ENCODE assay signal across 8 cellular contexts in the genomic region with DNA sequence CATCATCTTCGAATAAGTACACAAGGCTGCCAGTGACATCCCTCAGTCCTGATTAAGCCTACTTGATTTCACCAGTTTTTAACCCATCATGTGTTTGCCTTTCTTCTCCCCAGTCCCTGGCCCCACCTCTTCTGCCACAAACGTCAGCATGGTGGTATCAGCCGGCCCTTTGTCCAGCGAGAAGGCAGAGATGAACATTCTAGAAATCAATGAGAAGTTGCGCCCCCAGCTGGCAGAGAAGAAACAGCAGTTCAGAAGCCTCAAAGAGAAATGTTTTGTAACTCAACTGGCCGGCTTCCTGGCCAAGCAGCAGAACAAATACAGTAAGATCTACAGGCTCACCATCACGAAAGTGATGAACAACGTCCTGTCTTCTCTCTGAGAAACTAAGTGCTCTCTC. TPM values are rescaled to one million over a fixed set of nuclear protein-coding genes. Genes with fewer than 3 reads are reported as not detected.
A peak's percentile ranks its signal among the peaks of the same experiment; 100 is the strongest.
DNase-seq lines count a peak whose midpoint lies in the region; ATAC-seq and TF ChIP-seq lines count a peak whose summit lies in the region.
"Not testable (repeated sequence)": the region's sequence is repeated elsewhere in the genome, so short reads cannot be mapped to it uniquely, and the experiment has no call there.

No MANE protein-coding gene starts in this region.

- H3K9ac ChIP-seq in colonic mucosa (ENCODE audit: low read depth in 2 of 2, low read length in 2 of 2); mesenchymal stem cell (ENCODE audit: low read length): not testable (repeated sequence)

- not testable (repeated sequence) for H3K4me1 ChIP-seq in colonic mucosa; foreskin keratinocyte; mesenchymal stem cell (ENCODE audit: control insufficient read depth, insufficient read depth, low read depth, low read length); tibial nerve

- H3K36me3 ChIP-seq in BJ (ENCODE audit: control insufficient read depth, insufficient read depth, low read length); colonic mucosa; mesenchymal stem cell (ENCODE audit: control insufficient read depth in 1 of 2, insufficient read depth in 2 of 2, low read depth in 1 of 2, low read length in 2 of 2): not testable (repeated sequence)
- H3K36me3 ChIP-seq in tibial nerve: peaks cover 0 to 36% (median 0%) of the 10 kb centered on the region in 3 donors

- not testable (repeated sequence) for H3K9me3 Mint-ChIP-seq in activated CD4-positive, alpha-beta T cell treated with anti-CD3 and anti-CD28 coated beads for 36 hours (ENCODE audit: low read depth)

- TF ChIP-seq CTCF in BJ (IDR thresholded peaks at IDR 0.05; ENCODE audit: insufficient read depth, low read depth, low read length): peak; percentile 23; the same call in 1 of the 2 replicates
- peak; percentile 46 for TF ChIP-seq CTCF in GM12873 (IDR thresholded peaks at IDR 0.05; ENCODE audit: insufficient read depth, low read depth, low read length, missing control alignments)
- peak; percentile 30 for TF ChIP-seq CTCF in colonic mucosa (IDR thresholded peaks at IDR 0.05)
- TF ChIP-seq CTCF in foreskin keratinocyte (conservative IDR thresholded peaks at IDR 0.05): peak; percentile 37
- TF ChIP-seq CTCF in tibial nerve (IDR thresholded peaks at IDR 0.05): peak in 3 of 5 experiments; percentile 15 to 22 (median 16)

- not testable (repeated sequence) for H3K18ac ChIP-seq in mesenchymal stem cell (ENCODE audit: low read depth in 1 of 2, low read length in 2 of 2)

- intact Hi-C loops in activated CD4-positive, alpha-beta T cell treated with anti-CD3 and anti-CD28 coated beads for 36 hours (cut with DNase I, micrococcal nuclease); colonic mucosa (cut with DNase I): not testable (repeated sequence)

- not testable (repeated sequence) for DNase-seq in BJ (ENCODE audit: low read depth); colonic mucosa; foreskin keratinocyte; tibial nerve (ENCODE audit: low spot score in 2 of 2)
- DNase-seq in NAMALWA (ENCODE audit: low spot score) (peak; percentile 3), mesenchymal stem cell (peak; percentile 3)
- DNase-seq in activated CD4-positive, alpha-beta T cell treated with anti-CD3 and anti-CD28 coated beads for 36 hours: peak; percentile 7

- not testable (repeated sequence) for TF ChIP-seq EP300 in tibial nerve (IDR thresholded peaks at IDR 0.05)

- H3K4ac ChIP-seq in mesenchymal stem cell (ENCODE audit: low read depth in 1 of 2, low read length in 2 of 2): not testable (repeated sequence)

- WGBS in mesenchymal stem cell: 61% methylated on average over 4 of the region's 8 CpGs
- 41 to 45% methylated on average over 5 to 8 of the region's 8 CpGs for WGBS in tibial nerve, 2 donors

- not testable (repeated sequence) for ATAC-seq in activated CD4-positive, alpha-beta T cell treated with anti-CD3 and anti-CD28 coated beads for 36 hours; foreskin keratinocyte

- H3K4me3 Mint-ChIP-seq in activated CD4-positive, alpha-beta T cell treated with anti-CD3 and anti-CD28 coated beads for 36 hours: not testable (repeated sequence)

- H2AK5ac ChIP-seq in mesenchymal stem cell (ENCODE audit: low read length, severe bottlenecking): not testable (repeated sequence)

- not testable (repeated sequence) for H3K27me3 Mint-ChIP-seq in activated CD4-positive, alpha-beta T cell treated with anti-CD3 and anti-CD28 coated beads for 36 hours

- POLR2A ChIA-PET in BJ (lab: Charles Lee); activated CD4-positive, alpha-beta T cell treated with anti-CD3 and anti-CD28 coated beads for 36 hours (lab: Charles Lee): not testable (repeated sequence)

- not testable (repeated sequence) for H4K8ac ChIP-seq in mesenchymal stem cell (ENCODE audit: low read length)

- not testable (repeated sequence) for H3K4me1 Mint-ChIP-seq in activated CD4-positive, alpha-beta T cell treated with anti-CD3 and anti-CD28 coated beads for 36 hours

- TF ChIP-seq POLR2A in tibial nerve (IDR thresholded peaks at IDR 0.05): not testable (repeated sequence)

- not testable (repeated sequence) for H4K91ac ChIP-seq in mesenchymal stem cell (ENCODE audit: low read length)

- not testable (repeated sequence) for H3K23ac ChIP-seq in mesenchymal stem cell (ENCODE audit: low read length in 2 of 2)

- not testable (repeated sequence) for H2BK15ac ChIP-seq in mesenchymal stem cell (ENCODE audit: low read depth, poor library complexity, severe bottlenecking)

- H3K14ac ChIP-seq in mesenchymal stem cell (ENCODE audit: low read length in 2 of 2): not testable (repeated sequence)

- H2BK5ac ChIP-seq in mesenchymal stem cell (ENCODE audit: low read depth, low read length, poor library complexity, severe bottlenecking): not testable (repeated sequence)

- H3K27me3 ChIP-seq in BJ (ENCODE audit: control insufficient read depth, insufficient read depth, low read length); colonic mucosa; foreskin keratinocyte; mesenchymal stem cell (ENCODE audit: control insufficient read depth in 1 of 2, insufficient read depth in 1 of 2, low read length in 2 of 2); tibial nerve: not testable (repeated sequence)

- CTCF ChIA-PET in BJ (lab: Yijun Ruan, JAX): not testable (repeated sequence)
- CTCF ChIA-PET in activated CD4-positive, alpha-beta T cell treated with anti-CD3 and anti-CD28 coated beads for 36 hours (lab: Charles Lee): interaction anchor here (0.6 kb wide), 1 partner anchor 115 kb away, joined by 3 read pairs; no protein-coding TSS in a partner anchor

- not testable (repeated sequence) for H3K9me3 ChIP-seq in colonic mucosa; mesenchymal stem cell (ENCODE audit: control insufficient read depth, low read length); tibial nerve

- H3K27ac ChIP-seq in colonic mucosa; foreskin keratinocyte; mesenchymal stem cell (ENCODE audit: low read length, poor library complexity, severe bottlenecking); tibial nerve: not testable (repeated sequence)

- not testable (repeated sequence) for H3K4me2 ChIP-seq in mesenchymal stem cell (ENCODE audit: low read length, poor library complexity, severe bottlenecking)

- not testable (repeated sequence) for H2BK12ac ChIP-seq in mesenchymal stem cell (ENCODE audit: low read length in 2 of 2)

- H2BK120ac ChIP-seq in mesenchymal stem cell (ENCODE audit: low read depth, low read length): not testable (repeated sequence)

- H3K27ac Mint-ChIP-seq in activated CD4-positive, alpha-beta T cell treated with anti-CD3 and anti-CD28 coated beads for 36 hours: not testable (repeated sequence)

- not testable (repeated sequence) for H3K79me1 ChIP-seq in mesenchymal stem cell (replicated peaks; ENCODE audit: low read length, poor library complexity, severe bottlenecking)

- not testable (repeated sequence) for H2AFZ ChIP-seq in mesenchymal stem cell (ENCODE audit: low read depth, low read length)

- not testable (repeated sequence) for H3K36me3 Mint-ChIP-seq in activated CD4-positive, alpha-beta T cell treated with anti-CD3 and anti-CD28 coated beads for 36 hours (ENCODE audit: low read depth)

- H3K4me3 ChIP-seq in BJ (ENCODE audit: low read depth, low read length); colonic mucosa; mesenchymal stem cell (ENCODE audit: insufficient read depth in 1 of 2, low read depth in 1 of 2, low read length in 2 of 2); tibial nerve: not testable (repeated sequence)

RNA-seq across cellular contexts. Expression of gene NBPF12, which starts 28.2 kb away (rescaled TPM):
- polyA plus RNA-seq in BJ (2011; rRNA removed): 5.3 and 5.5 TPM in 2 replicates
- polyA minus RNA-seq in BJ (2011; rRNA and poly(A)+ RNA removed): 6.1 and 6.6 TPM in 2 replicates
- total RNA-seq in activated CD4-positive, alpha-beta T cell treated with anti-CD3 and anti-CD28 coated beads for 36 hours: 1 to 10 TPM; 8.0 to 8.7 TPM
- total RNA-seq in colonic mucosa: 1 to 10 TPM; 6.6 to 7.8 TPM
- total RNA-seq in foreskin keratinocyte: 4.9 and 5.1 TPM in 2 replicates
- polyA plus RNA-seq in foreskin keratinocyte: 1.5 and 1.6 TPM in 2 replicates
- 4.1 TPM for polyA plus RNA-seq in mesenchymal stem cell (2013, experiment 1 of 2)
- polyA plus RNA-seq in mesenchymal stem cell (2013, experiment 2 of 2): 4.1 TPM
- 10 to 100 TPM; 13.4 to 27.3 (median 14.6) TPM for total RNA-seq in tibial nerve
